In genomic region chr12:81128930-81129554, GRCh38 we compare ENCODE assay signal across 8 cellular contexts. TPM values are rescaled to one million over a fixed set of nuclear protein-coding genes. Genes with fewer than 3 reads are reported as not detected.
DNase-seq lines count a peak whose midpoint lies in the region; ATAC-seq and TF ChIP-seq lines count a peak whose summit lies in the region.

No MANE protein-coding gene starts in this region.

- DNase-seq in AG04449 (ENCODE audit: low read depth, low spot score) (no peak), NCI-H1417 (lab: John Stamatoyannopoulos, UW) (peak; percentile 40 to 77 (median 71)), SW480 (ENCODE audit: low spot score) (peak; percentile 59), glutamatergic neuron (peak; percentile 37), sigmoid colon (no peak), HuH-7.5 (ENCODE audit: low spot score) (no peak)

- ATAC-seq in GM18519 (IDR thresholded peaks at IDR 0.05; ENCODE audit: low FRiP score, unreplicated experiment) (peak; percentile 98), HG02938 (IDR thresholded peaks at IDR 0.05; ENCODE audit: unreplicated experiment) (peak; percentile 100)

- no peak for TF ChIP-seq EP300 in sigmoid colon (IDR thresholded peaks at IDR 0.05)

- no peaks in the 10 kb centered on the region for H3K36me3 Mint-ChIP-seq in glutamatergic neuron (ENCODE audit: unreplicated experiment)

- no peak overlapping the region for H3K4me3 ChIP-seq in AG04449 (ENCODE audit: low read depth, low read length)
- no peak overlapping the region for H3K4me3 ChIP-seq in sigmoid colon

- TF ChIP-seq POLR2A in sigmoid colon (IDR thresholded peaks at IDR 0.05): no peak

- 5 to 9% methylated on average over 2 of the region's 2 CpGs for WGBS in sigmoid colon, 2 donors

- CTCF ChIA-PET in AG04449 (lab: Yijun Ruan, JAX): interaction anchor here (0.6 to 2.5 kb wide), 18 partner anchors 8 to 934 kb away, joined by 3 to 12 read pairs (median 4); no protein-coding TSS in a partner anchor

- no peaks in the 10 kb centered on the region for H3K9me3 Mint-ChIP-seq in glutamatergic neuron (ENCODE audit: unreplicated experiment)

- intact Hi-C loops in sigmoid colon (cut with DNase I): no loop called here

- H3K27ac ChIP-seq in sigmoid colon: no peak overlapping the region

- no peaks in the 10 kb centered on the region for H3K27me3 ChIP-seq in sigmoid colon

- H3K4me1 Mint-ChIP-seq in glutamatergic neuron (ENCODE audit: low read depth, unreplicated experiment): peaks cover 5% of the 10 kb centered on the region

- no peak overlapping the region for H3K4me3 Mint-ChIP-seq in glutamatergic neuron (ENCODE audit: unreplicated experiment)

- peaks cover 2% of the 10 kb centered on the region for H3K27me3 Mint-ChIP-seq in glutamatergic neuron (ENCODE audit: unreplicated experiment)

- H3K36me3 ChIP-seq in sigmoid colon: no peaks in the 10 kb centered on the region

- no peaks in the 10 kb centered on the region for H3K4me1 ChIP-seq in sigmoid colon

- H3K9me3 ChIP-seq in sigmoid colon: no peaks in the 10 kb centered on the region

- peak; percentile 84 for TF ChIP-seq CTCF in AG04449 (IDR thresholded peaks at IDR 0.05; ENCODE audit: insufficient read depth, low read length, missing control alignments)
- peak; percentile 88 for TF ChIP-seq CTCF in glutamatergic neuron (IDR thresholded peaks at IDR 0.05; ENCODE audit: partially characterized antibody, unreplicated experiment)
- TF ChIP-seq CTCF in sigmoid colon (IDR thresholded peaks at IDR 0.05): peak; percentile 12 to 66 (median 54)

- POLR2A ChIA-PET in AG04449 (lab: Yijun Ruan, JAX): no interaction called here

- H3K27ac Mint-ChIP-seq in glutamatergic neuron (ENCODE audit: unreplicated experiment): peak overlapping the region; percentile 43

RNA-seq across cellular contexts. Expression of gene ACSS3, which starts 51.2 kb away (rescaled TPM):
- total RNA-seq in glutamatergic neuron (ENCODE audit: unreplicated experiment): 3.6 TPM
- total RNA-seq in sigmoid colon: 10 to 100 TPM in 3 of 4 donors, 1 to 10 TPM in 1; 9.9 to 26.7 (median 16.6) TPM
- 1 to 10 TPM in 2 of 3 donors, under 1 TPM in 1; 0.46 to 3.0 (median 1.9) TPM for polyA plus RNA-seq in sigmoid colon

Comparison
In these comparisons a context has a peak if more than half of its experiments do, and no peak if none do; other contexts are left out.
1. DNase-seq: peak in NCI-H1417 (3 of 3), SW480 (single experiment) and glutamatergic neuron (single experiment); none in AG04449 (single experiment), sigmoid colon (single experiment) and HuH-7.5 (single experiment).
2. Peak in every context shown above with its lines, with median percentiles within 50 percentile points of each other: CTCF ChIP-seq.